In genomic region chr5:956178-956761, GRCh38 we compare ENCODE assay signal across 1 cellular context.
TF ChIP-seq lines count a peak whose summit lies in the region.

No MANE protein-coding gene starts in this region.

TF ChIP-seq in H1, 55 proteins besides CTCF, POLR2A, EP300 and RAD21:
- TF ChIP-seq NANOG (IDR thresholded peaks at IDR 0.05; ENCODE audit: insufficient read depth, low read depth, low read length, poor library complexity, severe bottlenecking) (no peak), ZNF274 (IDR thresholded peaks at IDR 0.05; ENCODE audit: borderline replicate concordance, extremely low read depth, low read length) (no peak), CBX5 (IDR thresholded peaks at IDR 0.05; ENCODE audit: low read depth, low read length) (no peak), TEAD4 (IDR thresholded peaks at IDR 0.05; ENCODE audit: low read depth, low read length) (no peak), SIX5 (IDR thresholded peaks at IDR 0.05; ENCODE audit: low read depth, low read length) (no peak), MAFK (IDR thresholded peaks at IDR 0.05; ENCODE audit: low read depth, low read length) (no peak), TCF12 (IDR thresholded peaks at IDR 0.05; ENCODE audit: low read depth, low read length) (no peak), KDM1A (IDR thresholded peaks at IDR 0.05; ENCODE audit: borderline replicate concordance, low read length) (no peak), ATF3 (IDR thresholded peaks at IDR 0.05; ENCODE audit: insufficient read depth, low read depth, low read length) (no peak), CREB1 (IDR thresholded peaks at IDR 0.05) (no peak), SP4 (IDR thresholded peaks at IDR 0.05; ENCODE audit: low read length) (no peak), CBX8 (IDR thresholded peaks at IDR 0.05; ENCODE audit: borderline replicate concordance, low read depth, low read length) (no peak), TAF1 (IDR thresholded peaks at IDR 0.05; ENCODE audit: low read depth, low read length) (no peak), BCL11A (IDR thresholded peaks at IDR 0.05; ENCODE audit: low read depth in 2 of 2, low read length in 2 of 2) (no peak), CEBPB (IDR thresholded peaks at IDR 0.05; ENCODE audit: low read depth, low read length) (no peak), TAF7 (optimal IDR thresholded peaks at IDR 0.05; ENCODE audit: borderline replicate concordance, low read depth, low read length) (no peak), YY1 (IDR thresholded peaks at IDR 0.05; ENCODE audit: low read depth, low read length) (no peak)
TF ChIP-seq in H1: peak in this region for 0.
